32 cellular contexts compared by ENCODE assay signal in genomic region chr6:70834520-70834919, GRCh38.
DNase-seq lines count a peak whose midpoint lies in the region; ATAC-seq, FAIRE-seq and TF ChIP-seq lines count a peak whose summit lies in the region.
"Had no signal": no experiment of that assay in that cellular context is flagged by ENCODE, and none has a peak within 500 bp of the region (broad histone marks: within the 10 kb centered on the region; RNA-seq: fewer than 3 reads in every experiment).

No MANE protein-coding gene starts in this region.

- CTCF ChIA-PET in IMR-90 (lab: Yijun Ruan, JAX) = no interaction called here

- peaks cover 5% of the 10 kb centered on the region for H3K4me1 ChIP-seq in IMR-90 (ENCODE audit: control insufficient read depth, insufficient read depth, low read length)
- H3K4me1 ChIP-seq in esophagus muscularis mucosa = no peaks in the 10 kb centered on the region
- H3K4me1 ChIP-seq: BLaER1 treated with 17β-estradiol and CSF1 and Interleukin-3, amounts not matched to agents 10 nM and 100 nM; prostate gland; sigmoid colon had no signal

- POLR2A ChIA-PET in IMR-90 (lab: Charles Lee; ENCODE audit: unreplicated experiment) = no interaction called here

- peaks cover 4% of the 10 kb centered on the region; the same call in 1 of the 2 replicates for H3K9me1 ChIP-seq in IMR-90 (ENCODE audit: insufficient read depth, low read length)

- H2AK5ac ChIP-seq in IMR-90 (ENCODE audit: low read depth, low read length) = no peak overlapping the region

- no peaks in the 10 kb centered on the region for H3K9me3 ChIP-seq in IMR-90 (ENCODE audit: control insufficient read depth, insufficient read depth, low read length)
- H3K9me3 ChIP-seq in esophagus muscularis mucosa = no peaks in the 10 kb centered on the region
- H3K9me3 ChIP-seq: gastroesophageal sphincter, neutrophil, prostate gland had no signal

- H4K91ac ChIP-seq in IMR-90 (ENCODE audit: insufficient read depth, low read depth, low read length) = no peak overlapping the region

- no peak overlapping the region for H3K14ac ChIP-seq in IMR-90 (replicated peaks; ENCODE audit: low read depth, low read length)

- TF ChIP-seq RAD21 in IMR-90 (IDR thresholded peaks at IDR 0.05; ENCODE audit: low read length) = no peak

- no peaks in the 10 kb centered on the region for H4K20me1 ChIP-seq in IMR-90 (ENCODE audit: insufficient read depth, low read length)

- no peak overlapping the region for H3K23ac ChIP-seq in IMR-90 (ENCODE audit: low read depth, low read length)

- TF ChIP-seq CTCF in IMR-90 (conservative IDR thresholded peaks at IDR 0.05; ENCODE audit: low read depth, low read length) (no peak), epithelial cell of esophagus (IDR thresholded peaks at IDR 0.05; ENCODE audit: insufficient read depth, low read depth, low read length, missing control alignments) (no peak), esophagus muscularis mucosa (IDR thresholded peaks at IDR 0.05) (no peak)

- H3K56ac ChIP-seq in IMR-90 (ENCODE audit: extremely low read depth, insufficient read depth, low read length) = no peak overlapping the region

- WGBS in IMR-90 (ENCODE audit: extremely low coverage in 2 of 2, insufficient read length in 1 of 2), 2 experiments = no CpG with 5 or more reads among the region's 2 CpGs
- 60% methylated on average over 2 of the region's 2 CpGs for WGBS in esophagus muscularis mucosa

- H2AFZ ChIP-seq in IMR-90 (replicated peaks; ENCODE audit: low read length, poor library complexity) = no peak overlapping the region

- no peaks in the 10 kb centered on the region for H3K27me3 ChIP-seq in IMR-90 (ENCODE audit: control insufficient read depth, insufficient read depth, low read length)
- no peaks in the 10 kb centered on the region for H3K27me3 ChIP-seq in esophagus muscularis mucosa
- H3K27me3 ChIP-seq: BLaER1 treated with 17β-estradiol and CSF1 and Interleukin-3, amounts not matched to agents 10 nM and 100 nM; gastroesophageal sphincter; neutrophil; sigmoid colon had no signal

- FAIRE-seq in islet of Langerhans (lab: Jason Lieb, UNC) = peak; percentile 53
- FAIRE-seq: A204.1, endothelial cell of umbilical vein had no signal

- H2BK15ac ChIP-seq in IMR-90 (ENCODE audit: low read depth, low read length) = no peak overlapping the region

- H2BK20ac ChIP-seq in IMR-90 (ENCODE audit: low read depth, low read length) = no peak overlapping the region

- H3K27ac ChIP-seq in IMR-90 (ENCODE audit: insufficient read depth, low read length) (no peak overlapping the region), esophagus muscularis mucosa (replicated peaks in 1 of 4) (no peak overlapping the region)
- H3K27ac ChIP-seq: BLaER1 treated with 17β-estradiol and CSF1 and Interleukin-3, amounts not matched to agents 10 nM and 100 nM; gastroesophageal sphincter; neutrophil; prostate gland; RWPE1; sigmoid colon had no signal

- no peak overlapping the region for H4K8ac ChIP-seq in IMR-90 (ENCODE audit: low read depth in 2 of 2, low read length in 2 of 2)

- no peaks in the 10 kb centered on the region; a peak in 3 of 4 replicates for H3K79me1 ChIP-seq in IMR-90 (ENCODE audit: low read depth in 1 of 2, low read length in 2 of 2)

- TF ChIP-seq POLR2A in IMR-90 (IDR thresholded peaks at IDR 0.05; ENCODE audit: low read depth, low read length) = no peak
- TF ChIP-seq POLR2A in esophagus muscularis mucosa (IDR thresholded peaks at IDR 0.05; ENCODE audit: low read depth) = no peak

- H4K5ac ChIP-seq in IMR-90 (ENCODE audit: low read depth, low read length) = no peak overlapping the region

- BruUV-seq in IMR-90 (replicated peaks; lab: Mats Ljungman, UMichigan) = no TSS peak

- no peak overlapping the region for H2BK5ac ChIP-seq in IMR-90 (ENCODE audit: low read depth, low read length, poor library complexity, severe bottlenecking)

- no peak overlapping the region for H3K18ac ChIP-seq in IMR-90 (ENCODE audit: low read depth, low read length)

- no peak overlapping the region for H3K4ac ChIP-seq in IMR-90 (ENCODE audit: low read depth, low read length)

- H2BK120ac ChIP-seq in IMR-90 (ENCODE audit: low read depth, low read length) = no peak overlapping the region

- H3K4me2 ChIP-seq in IMR-90 (ENCODE audit: low read depth, low read length) = peak overlapping the region; percentile 7; the same call in 1 of the 2 replicates
- H3K4me2 ChIP-seq: BLaER1 treated with 17β-estradiol and CSF1 and Interleukin-3, amounts not matched to agents 10 nM and 100 nM had no signal

- dilution Hi-C loops in IMR-90 (cut with HindIII; ENCODE audit: low sequenced_read_pairs, unreplicated experiment) = no loop called here

- in situ Hi-C loops in IMR-90 (cut with MboI; ENCODE audit: low sequenced_read_pairs) = no loop called here

- H3K4me3 ChIP-seq in IMR-90 (ENCODE audit: insufficient read depth, low read depth, low read length) = no peak overlapping the region
- H3K4me3 ChIP-seq in epithelial cell of esophagus (ENCODE audit: low read length) = no peak overlapping the region
- no peak overlapping the region for H3K4me3 ChIP-seq in esophagus muscularis mucosa
- H3K4me3 ChIP-seq: BLaER1 treated with 17β-estradiol and CSF1 and Interleukin-3, amounts not matched to agents 10 nM and 100 nM; gastroesophageal sphincter; prostate gland; sigmoid colon had no signal

- H3K36me3 ChIP-seq in IMR-90 (ENCODE audit: control insufficient read depth, insufficient read depth, low read length) = no peaks in the 10 kb centered on the region
- H3K36me3 ChIP-seq in esophagus muscularis mucosa = peaks cover 0 to 4% (median 0%) of the 10 kb centered on the region in 4 donors
- H3K36me3 ChIP-seq: neutrophil, prostate gland had no signal

- DNase-seq in AG08395 (ENCODE audit: low spot score) = peak; percentile 28
- peak; percentile 74 for DNase-seq in IMR-90
- peak; percentile 29 for DNase-seq in epithelial cell of esophagus (ENCODE audit: low read depth)
- DNase-seq in midbrain (lab: John Stamatoyannopoulos, UW) = no peak
- no peak for DNase-seq in esophagus muscularis mucosa (ENCODE audit: extremely low spot score)
- DNase-seq in OCI-M1 (lab: John Stamatoyannopoulos, UW) = no peak
- no peak for DNase-seq in ureter (ENCODE audit: low spot score)
- DNase-seq: activated CD4-positive, alpha-beta memory T cell treated with anti-CD3 and anti-CD28 coated beads for 36 hours; activated CD4-positive, CD25-positive, alpha-beta regulatory T cell treated with anti-CD3 and anti-CD28 coated beads, Interleukin-2, amount 50 U/mL, for 72 hours; activated CD8-positive, alpha-beta memory T cell treated with anti-CD3 and anti-CD28 coated beads, Interleukin-2, amount 50 U/mL, for 48 hours; activated naive CD4-positive, alpha-beta T cell treated with anti-CD3 and anti-CD28 coated beads, Interleukin-2, amount 50 U/mL, for 16 hours; aorta; cerebellar nuclear complex; GDM1; hippocampal formation; immature natural killer cell; mesendoderm; NCI-H1436; NCI-H748 treated with DMSO at 0.1 percent for 48 hours; sigmoid colon; stimulated activated naive CD8-positive, alpha-beta T cell treated with anti-CD3 and anti-CD28 coated beads, Interleukin-15, Interleukin-2, amounts not matched to agents 100 U/mL and 50 U/mL, for 24 hours; T-cell had no signal

- peak; percentile 89 for ATAC-seq in IMR-90 (ENCODE audit: low read depth)
- ATAC-seq: activated T-helper 17 cell treated with anti-CD3 and anti-CD28 coated beads, Interleukin-2, amount 50 U/mL, for 72 hours; gastroesophageal sphincter; left lobe of liver; stimulated activated naive CD8-positive, alpha-beta T cell treated with anti-CD3 and anti-CD28 coated beads, Interleukin-15, Interleukin-2, amounts not matched to agents 100 U/mL and 50 U/mL, for 24 hours; T-cell had no signal

- no peak overlapping the region for H2AK9ac ChIP-seq in IMR-90 (replicated peaks; ENCODE audit: low read depth, low read length, poor library complexity)

- no peak for TF ChIP-seq EP300 in esophagus muscularis mucosa (IDR thresholded peaks at IDR 0.05)

- intact Hi-C loops in IMR-90 (cut with micrococcal nuclease) = no loop called here
- intact Hi-C loops in esophagus muscularis mucosa (cut with DNase I) = no loop called here

- no peak overlapping the region for H3K9ac ChIP-seq in IMR-90 (ENCODE audit: low read depth, low read length)
- H3K9ac ChIP-seq: BLaER1 treated with 17β-estradiol and CSF1 and Interleukin-3, amounts not matched to agents 10 nM and 100 nM had no signal

TF ChIP-seq in IMR-90, 13 proteins besides CTCF, POLR2A, EP300 and RAD21:
- TF ChIP-seq RFX5 (IDR thresholded peaks at IDR 0.05; ENCODE audit: low read depth, low read length) = no peak
- peak; percentile 81 for TF ChIP-seq CEBPB (IDR thresholded peaks at IDR 0.05; ENCODE audit: low read depth, low read length)
- peak; percentile 46; the same call in 1 of the 2 replicates for TF ChIP-seq BHLHE40 (IDR thresholded peaks at IDR 0.05; ENCODE audit: low read depth, low read length)

Comparison
In these comparisons a context has a peak if more than half of its experiments do, and no peak if none do; other contexts are left out.
1. DNase-seq: peak in AG08395 (single experiment), IMR-90 (single experiment) and epithelial cell of esophagus (single experiment); none in midbrain (single experiment), esophagus muscularis mucosa (single experiment), OCI-M1 (single experiment) and ureter (single experiment).